27 cellular contexts compared by ENCODE assay signal in the genomic region with DNA sequence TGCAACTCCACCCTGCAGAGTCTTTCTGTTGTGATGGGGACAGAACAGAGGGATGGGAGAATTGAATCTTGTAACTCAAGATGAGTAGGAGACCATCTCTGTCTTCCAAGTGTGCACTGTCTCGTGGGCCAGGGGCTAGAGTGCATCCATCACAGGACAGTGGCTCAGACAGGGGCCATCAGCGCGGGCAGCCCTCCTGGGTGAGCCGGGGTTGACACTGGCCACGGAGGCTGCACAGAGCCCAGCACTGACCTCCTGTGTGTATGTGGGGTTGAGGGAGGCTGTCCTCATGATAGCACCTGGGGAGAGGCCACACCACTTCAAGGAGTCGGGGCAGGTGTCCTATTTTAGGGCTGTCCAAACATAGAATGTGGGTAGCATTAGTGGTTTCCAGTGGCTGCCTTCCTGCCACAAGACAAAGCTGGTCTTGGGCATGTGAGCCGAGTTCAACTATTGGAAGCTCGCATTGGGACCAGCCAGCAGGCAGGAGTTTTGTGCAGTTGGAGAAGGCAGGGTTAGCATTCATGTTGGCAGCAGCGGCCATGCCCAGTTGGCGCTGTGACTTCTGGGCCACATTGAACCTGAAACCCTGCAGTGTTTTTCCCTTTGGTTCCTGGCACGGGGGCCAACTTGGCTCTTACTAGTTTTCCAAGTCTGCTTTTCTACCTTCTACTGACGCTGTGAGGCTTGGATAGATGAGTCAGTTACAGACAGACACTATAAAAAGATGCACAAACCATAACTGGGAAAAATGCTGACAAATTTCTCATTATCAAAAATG. TPM values are rescaled to one million over a fixed set of nuclear protein-coding genes. Genes with fewer than 3 reads are reported as not detected.
DNase-seq lines count a peak whose midpoint lies in the region; ATAC-seq and TF ChIP-seq lines count a peak whose summit lies in the region.
"Had no signal": no experiment of that assay in that cellular context is flagged by ENCODE, and none has a peak within 500 bp of the region (broad histone marks: within the 10 kb centered on the region; RNA-seq: fewer than 3 reads in every experiment).

No MANE protein-coding gene starts in this region.

- H3K4me1 ChIP-seq in MM.1S (ENCODE audit: low read length) = peaks cover 48% of the 10 kb centered on the region
- H3K4me1 ChIP-seq: BE2C had no signal

- no peak overlapping the region for H3K27ac Mint-ChIP-seq in nephron progenitor cell
- H3K27ac Mint-ChIP-seq: CD14-positive monocyte; CD8-positive, alpha-beta memory T cell had no signal

- no peaks in the 10 kb centered on the region for H3K4me1 Mint-ChIP-seq in nephron progenitor cell
- H3K4me1 Mint-ChIP-seq: CD14-positive monocyte; CD8-positive, alpha-beta memory T cell had no signal

- H3K9me3 ChIP-seq in MM.1S (replicated peaks; ENCODE audit: insufficient read depth, low read length) = no peaks in the 10 kb centered on the region
- H3K9me3 ChIP-seq: BE2C had no signal

- H3K79me2 ChIP-seq in MM.1S (ENCODE audit: low read length) = peaks cover 4% of the 10 kb centered on the region

- peaks cover 10% of the 10 kb centered on the region; the same call in 1 of the 2 replicates for H3F3A ChIP-seq in MM.1S (ENCODE audit: insufficient read depth, low read length)

- H3K36me3 Mint-ChIP-seq in nephron progenitor cell (ENCODE audit: low read depth) = no peaks in the 10 kb centered on the region
- H3K36me3 Mint-ChIP-seq: CD14-positive monocyte; CD8-positive, alpha-beta memory T cell had no signal

- no peak for ATAC-seq in GM21717 (IDR thresholded peaks at IDR 0.05; ENCODE audit: unreplicated experiment)
- ATAC-seq: HepG2, Panc1 had no signal

- no peak overlapping the region for H3K4me3 ChIP-seq in MM.1S (ENCODE audit: low read length)

- H3K4me3 Mint-ChIP-seq in nephron progenitor cell = no peak overlapping the region
- H3K4me3 Mint-ChIP-seq: CD14-positive monocyte; CD8-positive, alpha-beta memory T cell had no signal

- H3K27ac ChIP-seq in MM.1S (ENCODE audit: low read length) = peak overlapping the region; percentile 13; the same call in 1 of the 2 replicates
- H3K27ac ChIP-seq: RWPE1 had no signal

- TF ChIP-seq CTCF in MM.1S (IDR thresholded peaks at IDR 0.05; ENCODE audit: low read length) = no peak
- TF ChIP-seq CTCF in nephron progenitor cell (IDR thresholded peaks at IDR 0.05) = no peak

- H3K27me3 Mint-ChIP-seq in nephron progenitor cell (ENCODE audit: low read depth, poor library complexity) = peaks cover 4% of the 10 kb centered on the region

- no peaks in the 10 kb centered on the region for H3K9me3 Mint-ChIP-seq in nephron progenitor cell
- H3K9me3 Mint-ChIP-seq: CD8-positive, alpha-beta memory T cell had no signal

- no peak overlapping the region for H3K9ac ChIP-seq in MM.1S (ENCODE audit: low read length)

- no peaks in the 10 kb centered on the region for H3K36me3 ChIP-seq in MM.1S (replicated peaks; ENCODE audit: insufficient read depth, low read length)
- H3K36me3 ChIP-seq: BE2C had no signal

- DNase-seq in MM.1S (peak; percentile 30), cerebellum (ENCODE audit: low spot score) (peak; percentile 64), myocyte (ENCODE audit: low read depth) (peak; percentile 43), nephron progenitor cell (no peak), middle frontal gyrus (ENCODE audit: extremely low spot score, low spot score) (no peak), DMS53 treated with DMSO at 0.1 percent for 48 hours (lab: John Stamatoyannopoulos, UW; ENCODE audit: unreplicated experiment) (no peak)
- DNase-seq: BE2C; CD8-positive, alpha-beta memory T cell; DMS 273 treated with DMSO at 0.1 percent for 48 hours; DMS79 treated with DMSO at 0.1 percent for 48 hours; Kasumi-1; NCI-H1105 treated with DMSO at 0.1 percent for 48 hours; NCI-H146; NCI-H1930; NCI-H2107; NCI-H526; NCI-H82; SHP77 had no signal

- no peak overlapping the region for H2AFZ ChIP-seq in MM.1S (ENCODE audit: low read length)

- H4K20me1 ChIP-seq in MM.1S (ENCODE audit: insufficient read depth, low read length) = no peaks in the 10 kb centered on the region

- H3K9me2 ChIP-seq in MM.1S (replicated peaks; ENCODE audit: insufficient read depth, low read length) = no peaks in the 10 kb centered on the region

- H3K27me3 ChIP-seq in MM.1S (replicated peaks; ENCODE audit: insufficient read depth, low read length) = no peaks in the 10 kb centered on the region
- H3K27me3 ChIP-seq: BE2C had no signal

- H3K4me2 ChIP-seq in MM.1S (ENCODE audit: low read depth, low read length) = peak overlapping the region; percentile 15; the same call in 1 of the 2 replicates

RNA-seq across cellular contexts. Expression of a gene that starts 45.3 kb away (rescaled TPM):
- 0.18 TPM for total RNA-seq in cerebellum
- total RNA-seq in myocyte = not detected in 2 replicates
- polyA plus RNA-seq in myocyte (2012) = 0.15 TPM
- total RNA-seq: A673, HepG2, HT1080, M059J, SK-MEL-5 had no signal
- polyA plus RNA-seq: CD8-positive, alpha-beta memory T cell; HepG2 had no signal

Comparison
In these comparisons a context has a peak if more than half of its experiments do, and no peak if none do; other contexts are left out.
1. DNase-seq: peak in MM.1S (single experiment), cerebellum (single experiment) and myocyte (single experiment); none in nephron progenitor cell (single experiment), middle frontal gyrus (single experiment) and DMS53 treated with DMSO at 0.1 percent for 48 hours (single experiment).